ENCODE assay signal across 17 cellular contexts in genomic region chr17:29848737-29849136, GRCh38.
DNase-seq lines count a peak whose midpoint lies in the region; ATAC-seq and TF ChIP-seq lines count a peak whose summit lies in the region.
"Had no signal": no experiment of that assay in that cellular context is flagged by ENCODE, and none has a peak within 500 bp of the region (broad histone marks: within the 10 kb centered on the region; RNA-seq: fewer than 3 reads in every experiment).

No MANE protein-coding gene starts in this region.

- DNase-seq in AG04450 (ENCODE audit: low read depth, low spot score) (peak; percentile 18), HFFc6 (peak; percentile 40), nephron progenitor cell (no peak), lower leg skin (ENCODE audit: low spot score in 2 of 2) (no peak)
- DNase-seq in CD4-positive, alpha-beta T cell = no peak
- DNase-seq: 8988T, AML-193, MG63, NCI-H1417, NCI-H187, NCI-H446 treated with DMSO at 0.1 percent for 48 hours, NCI-H526 treated with DMSO at 0.1 percent for 48 hours, Right ventricle myocardium superior had no signal

- H3K27ac Mint-ChIP-seq in HFFc6 (peak overlapping the region; percentile 88), nephron progenitor cell (peak overlapping the region; percentile 39)
- peak overlapping the region; percentile 91 for H3K27ac Mint-ChIP-seq in dendritic cell treated with granulocyte-macrophage colony-stimulating factor and Interleukin-4, amounts not matched to agents 40 ng/mL and 50 ng/mL, for 4 days
- H3K27ac Mint-ChIP-seq in CD4-positive, alpha-beta T cell = no peak overlapping the region

- CTCF ChIA-PET in AG04450 (lab: Charles Lee) = interaction anchor here (2.3 kb wide), 1 partner anchor 83 kb away, joined by 11 read pairs; no protein-coding TSS in a partner anchor
- CTCF ChIA-PET in CD4-positive, alpha-beta T cell (lab: Charles Lee) = no interaction called here

- no peaks in the 10 kb centered on the region for H3K27me3 ChIP-seq in AG04450 (ENCODE audit: control insufficient read depth, insufficient read depth, low read length)
- H3K27me3 ChIP-seq in CD4-positive, alpha-beta T cell (ENCODE audit: control insufficient read depth, insufficient read depth, low read length) = no peaks in the 10 kb centered on the region
- H3K27me3 ChIP-seq: MG63 had no signal

- H3K4me3 ChIP-seq in AG04450 (ENCODE audit: low read depth, low read length) (no peak overlapping the region), lower leg skin (ENCODE audit: low read depth, poor library complexity, severe bottlenecking) (no peak overlapping the region)
- H3K4me3 ChIP-seq: K562, MG63 had no signal

- TF ChIP-seq POLR2A in lower leg skin (IDR thresholded peaks at IDR 0.05) = no peak

- H3K4me1 Mint-ChIP-seq in HFFc6 (ENCODE audit: low read depth) (peaks cover 57% of the 10 kb centered on the region), nephron progenitor cell (peaks cover 29% of the 10 kb centered on the region)
- peaks cover 45% of the 10 kb centered on the region for H3K4me1 Mint-ChIP-seq in dendritic cell treated with granulocyte-macrophage colony-stimulating factor and Interleukin-4, amounts not matched to agents 40 ng/mL and 50 ng/mL, for 4 days (ENCODE audit: low read depth)
- no peaks in the 10 kb centered on the region for H3K4me1 Mint-ChIP-seq in CD4-positive, alpha-beta T cell (ENCODE audit: low read depth)

- H3K27me3 Mint-ChIP-seq in HFFc6 (ENCODE audit: insufficient read depth) (no peaks in the 10 kb centered on the region; the same call in 1 of the 2 replicates), nephron progenitor cell (ENCODE audit: low read depth, poor library complexity) (peaks cover 5% of the 10 kb centered on the region)
- no peaks in the 10 kb centered on the region for H3K27me3 Mint-ChIP-seq in dendritic cell treated with granulocyte-macrophage colony-stimulating factor and Interleukin-4, amounts not matched to agents 40 ng/mL and 50 ng/mL, for 4 days
- H3K27me3 Mint-ChIP-seq in CD4-positive, alpha-beta T cell = no peaks in the 10 kb centered on the region

- WGBS in lower leg skin, 2 donors = 89 to 95% methylated on average over 3 of the region's 3 CpGs

- H3K9me3 ChIP-seq in AG04450 (ENCODE audit: control insufficient read depth, insufficient read depth, low read length) = no peaks in the 10 kb centered on the region
- H3K9me3 ChIP-seq in CD4-positive, alpha-beta T cell (ENCODE audit: control insufficient read depth, low read length) = no peaks in the 10 kb centered on the region
- H3K9me3 ChIP-seq: MG63 had no signal

- intact Hi-C loops in dendritic cell treated with granulocyte-macrophage colony-stimulating factor and Interleukin-4, amounts not matched to agents 40 ng/mL and 50 ng/mL, for 4 days (cut with micrococcal nuclease) = no loop called here
- intact Hi-C loops in CD4-positive, alpha-beta T cell (cut with DNase I, micrococcal nuclease) = no loop called here
- intact Hi-C loops in lower leg skin (cut with DNase I; ENCODE audit: low total_unique reads) = no loop called here

- H3K27ac ChIP-seq in AG04450 (ENCODE audit: low read depth, low read length) = peak overlapping the region; percentile 47
- H3K27ac ChIP-seq in CD4-positive, alpha-beta T cell (ENCODE audit: low read depth, low read length) = no peak overlapping the region

- TF ChIP-seq CTCF in AG04450 (IDR thresholded peaks at IDR 0.05; ENCODE audit: low read depth, low read length) (no peak), HFFc6 (IDR thresholded peaks at IDR 0.05) (no peak), nephron progenitor cell (IDR thresholded peaks at IDR 0.05) (no peak), lower leg skin (IDR thresholded peaks at IDR 0.05) (no peak)
- no peak for TF ChIP-seq CTCF in CD4-positive, alpha-beta T cell (IDR thresholded peaks at IDR 0.05)

- POLR2A ChIA-PET in AG04450 (lab: Yijun Ruan, JAX) = interaction anchor here (0.6 to 0.7 kb wide), 2 partner anchors 27 to 200 kb away, joined by 3 to 12 read pairs; no protein-coding TSS in a partner anchor
- POLR2A ChIA-PET in CD4-positive, alpha-beta T cell (lab: Charles Lee) = no interaction called here

- ATAC-seq in CD4-positive, alpha-beta T cell (ENCODE audit: poor library complexity) = no peak
- no peak for ATAC-seq in HG03045 (IDR thresholded peaks at IDR 0.05; ENCODE audit: unreplicated experiment)

- H3K4me3 Mint-ChIP-seq in HFFc6 (peak overlapping the region; percentile 49), nephron progenitor cell (no peak overlapping the region)
- H3K4me3 Mint-ChIP-seq in dendritic cell treated with granulocyte-macrophage colony-stimulating factor and Interleukin-4, amounts not matched to agents 40 ng/mL and 50 ng/mL, for 4 days = no peak overlapping the region
- H3K4me3 Mint-ChIP-seq in CD4-positive, alpha-beta T cell = no peak overlapping the region
- H3K4me3 Mint-ChIP-seq: CD14-positive monocyte had no signal

- H3K36me3 Mint-ChIP-seq in HFFc6 (ENCODE audit: low read depth) = peaks cover 19% of the 10 kb centered on the region
- H3K36me3 Mint-ChIP-seq in dendritic cell treated with granulocyte-macrophage colony-stimulating factor and Interleukin-4, amounts not matched to agents 40 ng/mL and 50 ng/mL, for 4 days (ENCODE audit: low read depth) = peaks cover 16% of the 10 kb centered on the region
- peaks cover 24% of the 10 kb centered on the region for H3K36me3 Mint-ChIP-seq in nephron progenitor cell (ENCODE audit: low read depth)
- peaks cover 20% of the 10 kb centered on the region for H3K36me3 Mint-ChIP-seq in CD4-positive, alpha-beta T cell (ENCODE audit: low read depth)

- H3K9me3 Mint-ChIP-seq in HFFc6 (no peaks in the 10 kb centered on the region), nephron progenitor cell (no peaks in the 10 kb centered on the region)
- H3K9me3 Mint-ChIP-seq in dendritic cell treated with granulocyte-macrophage colony-stimulating factor and Interleukin-4, amounts not matched to agents 40 ng/mL and 50 ng/mL, for 4 days = no peaks in the 10 kb centered on the region
- no peaks in the 10 kb centered on the region for H3K9me3 Mint-ChIP-seq in CD4-positive, alpha-beta T cell
- H3K9me3 Mint-ChIP-seq: CD14-positive monocyte had no signal

Comparison
In these comparisons a context has a peak if more than half of its experiments do, and no peak if none do; other contexts are left out.
1. DNase-seq: peak in AG04450 (single experiment) and HFFc6 (single experiment); none in nephron progenitor cell (single experiment), CD4-positive, alpha-beta T cell (0 of 10) and lower leg skin (0 of 2).